ENCODE assay signal across 19 cellular contexts in genomic region chr11:15118431-15118830, GRCh38. TPM values are rescaled to one million over a fixed set of nuclear protein-coding genes. Genes with fewer than 3 reads are reported as not detected.
DNase-seq lines count a peak whose midpoint lies in the region; ATAC-seq and TF ChIP-seq lines count a peak whose summit lies in the region.
"Had no signal": no experiment of that assay in that cellular context is flagged by ENCODE, and none has a peak within 500 bp of the region (broad histone marks: within the 10 kb centered on the region; RNA-seq: fewer than 3 reads in every experiment).

No MANE protein-coding gene starts in this region.

- peaks cover 43% of the 10 kb centered on the region for H3K4me1 Mint-ChIP-seq in activated CD8-positive, alpha-beta memory T cell treated with anti-CD3 and anti-CD28 coated beads, Interleukin-2, amount 10 ng/mL, durations not matched to agents 7 days and 5 days
- H3K4me1 Mint-ChIP-seq in activated CD8-positive, alpha-beta T cell treated with anti-CD3 and anti-CD28 coated beads for 36 hours (ENCODE audit: low read depth): peaks cover 23% of the 10 kb centered on the region
- peaks cover 13% of the 10 kb centered on the region for H3K4me1 Mint-ChIP-seq in stimulated activated effector memory CD8-positive, alpha-beta T cell treated with anti-CD3 and anti-CD28 coated beads, Interleukin-12 subunit alpha, Interleukin-12 subunit beta, amount 100 ng/mL, for 72 hours
- peaks cover 14% of the 10 kb centered on the region for H3K4me1 Mint-ChIP-seq in nephron progenitor cell

- intact Hi-C loops in activated CD8-positive, alpha-beta T cell treated with anti-CD3 and anti-CD28 coated beads for 36 hours (cut with micrococcal nuclease): no loop called here

- peaks cover 3% of the 10 kb centered on the region for H3K36me3 Mint-ChIP-seq in activated CD8-positive, alpha-beta memory T cell treated with anti-CD3 and anti-CD28 coated beads, Interleukin-2, amount 10 ng/mL, durations not matched to agents 7 days and 5 days
- H3K36me3 Mint-ChIP-seq in activated CD8-positive, alpha-beta T cell treated with anti-CD3 and anti-CD28 coated beads for 36 hours (ENCODE audit: low read depth): no peaks in the 10 kb centered on the region
- H3K36me3 Mint-ChIP-seq in stimulated activated effector memory CD8-positive, alpha-beta T cell treated with anti-CD3 and anti-CD28 coated beads, Interleukin-12 subunit alpha, Interleukin-12 subunit beta, amount 100 ng/mL, for 72 hours: no peaks in the 10 kb centered on the region
- H3K36me3 Mint-ChIP-seq in nephron progenitor cell (ENCODE audit: low read depth): no peaks in the 10 kb centered on the region

- no peaks in the 10 kb centered on the region for H3K9me3 Mint-ChIP-seq in activated CD8-positive, alpha-beta memory T cell treated with anti-CD3 and anti-CD28 coated beads, Interleukin-2, amount 10 ng/mL, durations not matched to agents 7 days and 5 days (ENCODE audit: low read depth)
- H3K9me3 Mint-ChIP-seq in activated CD8-positive, alpha-beta T cell treated with anti-CD3 and anti-CD28 coated beads for 36 hours: no peaks in the 10 kb centered on the region
- H3K9me3 Mint-ChIP-seq in stimulated activated effector memory CD8-positive, alpha-beta T cell treated with anti-CD3 and anti-CD28 coated beads, Interleukin-12 subunit alpha, Interleukin-12 subunit beta, amount 100 ng/mL, for 72 hours: no peaks in the 10 kb centered on the region
- H3K9me3 Mint-ChIP-seq in nephron progenitor cell: no peaks in the 10 kb centered on the region
- H3K9me3 Mint-ChIP-seq: CD4-positive, alpha-beta T cell had no signal

- POLR2A ChIA-PET in activated CD8-positive, alpha-beta T cell treated with anti-CD3 and anti-CD28 coated beads for 36 hours (lab: Charles Lee): no interaction called here

- CTCF ChIA-PET in activated CD8-positive, alpha-beta memory T cell treated with anti-CD3 and anti-CD28 coated beads, Interleukin-2, amount 10 ng/mL, durations not matched to agents 7 days and 5 days (lab: Charles Lee): interaction anchor here (0.5 to 4.4 kb wide), 6 partner anchors 18 to 211 kb away, joined by 3 to 22 read pairs (median 4); no protein-coding TSS in a partner anchor
- CTCF ChIA-PET in activated CD8-positive, alpha-beta T cell treated with anti-CD3 and anti-CD28 coated beads for 36 hours (lab: Charles Lee): interaction anchor here (1.0 to 2.0 kb wide), 4 partner anchors 18 to 149 kb away, joined by 3 to 7 read pairs (median 4); no protein-coding TSS in a partner anchor

- no peak overlapping the region for H3K4me3 Mint-ChIP-seq in activated CD8-positive, alpha-beta memory T cell treated with anti-CD3 and anti-CD28 coated beads, Interleukin-2, amount 10 ng/mL, durations not matched to agents 7 days and 5 days
- H3K4me3 Mint-ChIP-seq in activated CD8-positive, alpha-beta T cell treated with anti-CD3 and anti-CD28 coated beads for 36 hours: no peak overlapping the region
- no peak overlapping the region for H3K4me3 Mint-ChIP-seq in stimulated activated effector memory CD8-positive, alpha-beta T cell treated with anti-CD3 and anti-CD28 coated beads, Interleukin-12 subunit alpha, Interleukin-12 subunit beta, amount 100 ng/mL, for 72 hours
- no peak overlapping the region for H3K4me3 Mint-ChIP-seq in nephron progenitor cell
- H3K4me3 Mint-ChIP-seq: CD4-positive, alpha-beta T cell had no signal

- peaks cover 51% of the 10 kb centered on the region for H3K27me3 Mint-ChIP-seq in activated CD8-positive, alpha-beta memory T cell treated with anti-CD3 and anti-CD28 coated beads, Interleukin-2, amount 10 ng/mL, durations not matched to agents 7 days and 5 days
- H3K27me3 Mint-ChIP-seq in activated CD8-positive, alpha-beta T cell treated with anti-CD3 and anti-CD28 coated beads for 36 hours: peaks cover 50% of the 10 kb centered on the region
- H3K27me3 Mint-ChIP-seq in nephron progenitor cell (ENCODE audit: low read depth, poor library complexity): peaks cover 60% of the 10 kb centered on the region

- H3K27ac Mint-ChIP-seq in activated CD8-positive, alpha-beta memory T cell treated with anti-CD3 and anti-CD28 coated beads, Interleukin-2, amount 10 ng/mL, durations not matched to agents 7 days and 5 days: peak overlapping the region; percentile 8
- no peak overlapping the region for H3K27ac Mint-ChIP-seq in activated CD8-positive, alpha-beta T cell treated with anti-CD3 and anti-CD28 coated beads for 36 hours
- no peak overlapping the region for H3K27ac Mint-ChIP-seq in stimulated activated effector memory CD8-positive, alpha-beta T cell treated with anti-CD3 and anti-CD28 coated beads, Interleukin-12 subunit alpha, Interleukin-12 subunit beta, amount 100 ng/mL, for 72 hours
- no peak overlapping the region for H3K27ac Mint-ChIP-seq in nephron progenitor cell
- H3K27ac Mint-ChIP-seq: CD4-positive, alpha-beta T cell had no signal

- TF ChIP-seq CTCF in activated CD8-positive, alpha-beta T cell treated with anti-CD3 and anti-CD28 coated beads for 36 hours (IDR thresholded peaks at IDR 0.05): no peak
- TF ChIP-seq CTCF in nephron progenitor cell (IDR thresholded peaks at IDR 0.05): no peak

- peak; percentile 62 for DNase-seq in activated CD8-positive, alpha-beta memory T cell treated with anti-CD3 and anti-CD28 coated beads, Interleukin-2, amount 10 ng/mL, durations not matched to agents 7 days and 5 days
- DNase-seq in activated CD8-positive, alpha-beta memory T cell treated with anti-CD3 and anti-CD28 coated beads for 24 hours: no peak
- DNase-seq in activated CD8-positive, alpha-beta T cell treated with anti-CD3 and anti-CD28 coated beads for 36 hours: peak; percentile 60
- DNase-seq in stimulated activated effector memory CD8-positive, alpha-beta T cell treated with anti-CD3 and anti-CD28 coated beads, Interleukin-12 subunit alpha, Interleukin-12 subunit beta, amount 100 ng/mL, for 72 hours (ENCODE audit: low spot score in 2 of 2): no peak
- DNase-seq in MV-4-11 (lab: John Stamatoyannopoulos, UW) (no peak), nephron progenitor cell (no peak), HuH-7.5 (ENCODE audit: low spot score) (no peak)
- DNase-seq: ACHN; activated gamma-delta T cell treated with Interleukin-2 at 50 U/mL for 16 hours; CD4-positive, alpha-beta T cell; cortex of kidney; GM23248; NCI-H1436; NCI-H2227 treated with DMSO at 0.1 percent for 48 hours; ovary; sigmoid colon; SW 1271 had no signal

- ATAC-seq in activated CD8-positive, alpha-beta memory T cell treated with anti-CD3 and anti-CD28 coated beads, Interleukin-2, amount 10 ng/mL, durations not matched to agents 7 days and 5 days: peak; percentile 83
- ATAC-seq in GM21447 (IDR thresholded peaks at IDR 0.05; ENCODE audit: unreplicated experiment): peak; percentile 53
- peak; percentile 91 for ATAC-seq in activated CD8-positive, alpha-beta T cell treated with anti-CD3 and anti-CD28 coated beads for 36 hours
- peak; percentile 85 for ATAC-seq in stimulated activated effector memory CD8-positive, alpha-beta T cell treated with anti-CD3 and anti-CD28 coated beads, Interleukin-12 subunit alpha, Interleukin-12 subunit beta, amount 100 ng/mL, for 72 hours

RNA-seq across cellular contexts. Expression of gene INSC, which starts 3.7 kb away (rescaled TPM):
- total RNA-seq in activated CD8-positive, alpha-beta memory T cell treated with anti-CD3 and anti-CD28 coated beads, Interleukin-2, amount 10 ng/mL, durations not matched to agents 7 days and 5 days: under 1 TPM; 0.49 to 0.61 TPM
- 1 to 10 TPM in 1 of 2 experiments, under 1 TPM in 1; 0.74 to 1.4 TPM for total RNA-seq in activated CD8-positive, alpha-beta T cell treated with anti-CD3 and anti-CD28 coated beads for 36 hours
- total RNA-seq: CD4-positive, alpha-beta T cell had no signal

RNA-seq across cellular contexts. Expression of gene CALCB, which starts 45.0 kb away (rescaled TPM):
- total RNA-seq in activated CD8-positive, alpha-beta memory T cell treated with anti-CD3 and anti-CD28 coated beads, Interleukin-2, amount 10 ng/mL, durations not matched to agents 7 days and 5 days: 1 to 10 TPM in 1 of 2 experiments, under 1 TPM in 1; 0.91 to 1.4 TPM
- total RNA-seq in activated CD8-positive, alpha-beta T cell treated with anti-CD3 and anti-CD28 coated beads for 36 hours: 1 to 10 TPM; 3.9 to 4.7 TPM
- total RNA-seq: GM23248, LHCN-M2 had no signal

Comparison
In these comparisons a context has a peak if more than half of its experiments do, and no peak if none do; other contexts are left out.
1. DNase-seq: peak in activated CD8-positive, alpha-beta memory T cell treated with anti-CD3 and anti-CD28 coated beads, Interleukin-2, amount 10 ng/mL, durations not matched to agents 7 days and 5 days (single experiment) and activated CD8-positive, alpha-beta T cell treated with anti-CD3 and anti-CD28 coated beads for 36 hours (single experiment); none in activated CD8-positive, alpha-beta memory T cell treated with anti-CD3 and anti-CD28 coated beads for 24 hours (single experiment), stimulated activated effector memory CD8-positive, alpha-beta T cell treated with anti-CD3 and anti-CD28 coated beads, Interleukin-12 subunit alpha, Interleukin-12 subunit beta, amount 100 ng/mL, for 72 hours (0 of 2), MV-4-11 (single experiment), nephron progenitor cell (single experiment) and HuH-7.5 (single experiment).
2. Peak in every context shown above with its lines, with median percentiles within 50 percentile points of each other: ATAC-seq.